In the genomic region with DNA sequence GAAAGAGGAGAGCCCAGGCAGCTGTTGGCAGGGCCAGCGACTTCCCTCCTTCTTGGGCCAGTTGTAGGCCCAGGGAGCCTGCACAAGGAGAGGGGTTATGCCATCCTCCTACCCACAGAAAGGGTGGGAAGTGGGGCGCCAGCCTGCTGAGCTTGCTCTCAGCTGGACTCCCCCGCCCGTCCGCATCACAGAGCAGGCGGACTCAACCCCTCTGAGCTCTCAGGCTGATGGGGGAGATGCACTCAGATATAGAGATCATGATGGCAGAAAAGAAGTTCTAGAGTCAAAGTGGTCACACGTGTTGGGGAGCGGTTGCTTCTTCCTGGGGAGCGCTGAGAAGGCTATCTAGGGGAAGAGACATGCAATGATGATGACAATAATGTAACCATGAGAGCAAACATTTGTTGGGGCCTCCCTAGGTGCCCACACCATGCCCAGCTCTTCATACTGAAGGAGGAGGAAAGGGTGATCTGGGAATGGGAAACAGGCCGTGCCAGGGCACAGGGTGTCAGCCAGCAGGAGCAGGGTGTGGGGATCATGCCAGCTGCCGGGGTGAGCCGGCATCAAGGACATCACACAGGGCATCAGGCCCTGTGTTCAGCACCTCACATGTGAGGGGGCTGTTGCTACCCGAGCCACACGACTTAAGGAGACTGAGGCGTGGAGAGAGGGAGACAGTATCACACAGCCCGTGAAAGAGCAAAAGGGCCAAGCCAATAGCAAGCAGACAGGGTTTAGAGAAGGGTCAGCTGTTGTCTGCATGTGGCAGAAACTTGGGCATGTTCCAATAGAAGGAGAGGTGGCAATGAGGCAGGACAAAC, we compare ENCODE assay signal across 16 cellular contexts. TPM values are rescaled to one million over a fixed set of nuclear protein-coding genes. Genes with fewer than 3 reads are reported as not detected.
A peak's percentile ranks its signal among the peaks of the same experiment; 100 is the strongest.
DNase-seq lines count a peak whose midpoint lies in the region; ATAC-seq and TF ChIP-seq lines count a peak whose summit lies in the region.
"Had no signal": no experiment of that assay in that cellular context is flagged by ENCODE, and none has a peak within 500 bp of the region (broad histone marks: within the 10 kb centered on the region; RNA-seq: fewer than 3 reads in every experiment).

No MANE protein-coding gene starts in this region.

- no peaks in the 10 kb centered on the region for H3K27me3 Mint-ChIP-seq in activated CD8-positive, alpha-beta memory T cell treated with anti-CD3 and anti-CD28 coated beads, Interleukin-2, amount 10 ng/mL, durations not matched to agents 7 days and 5 days
- no peaks in the 10 kb centered on the region for H3K27me3 Mint-ChIP-seq in activated T-helper 1 cell treated with anti-CD3 and anti-CD28 coated beads, Interleukin-12 subunit alpha, Interleukin-12 subunit beta, Interleukin-2, Interleukin-4 antibody, amounts not matched to agents 30 ng/mL and 10 ng/mL and 1 ng/mL, durations not matched to agents 14 hours and 24 hours and 36 hours (ENCODE audit: insufficient read depth)
- H3K27me3 Mint-ChIP-seq: natural killer cell treated with Interleukin-12 subunit alpha and Interleukin-12 subunit beta and Interleukin-15 and Interleukin-18, amount 100 ng/mL, for 72 hours had no signal

- peaks cover 24% of the 10 kb centered on the region for H3K4me1 Mint-ChIP-seq in activated CD8-positive, alpha-beta memory T cell treated with anti-CD3 and anti-CD28 coated beads, Interleukin-2, amount 10 ng/mL, durations not matched to agents 7 days and 5 days
- H3K4me1 Mint-ChIP-seq in activated T-helper 1 cell treated with anti-CD3 and anti-CD28 coated beads, Interleukin-12 subunit alpha, Interleukin-12 subunit beta, Interleukin-2, Interleukin-4 antibody, amounts not matched to agents 30 ng/mL and 10 ng/mL and 1 ng/mL, durations not matched to agents 14 hours and 24 hours and 36 hours (ENCODE audit: low read depth) = peaks cover 35% of the 10 kb centered on the region

- H3K4me1 ChIP-seq in heart right ventricle = peaks cover 0 to 26% (median 12%) of the 10 kb centered on the region in 9 donors
- H3K4me1 ChIP-seq in skeletal muscle tissue (ENCODE audit: control insufficient read depth in 3 of 3, insufficient read depth in 3 of 3, low read length in 3 of 3) = peaks cover 37 to 45% (median 43%) of the 10 kb centered on the region in 3 donors
- H3K4me1 ChIP-seq: left lung, right lobe of liver, vagina had no signal

- H3K36me3 Mint-ChIP-seq in activated CD8-positive, alpha-beta memory T cell treated with anti-CD3 and anti-CD28 coated beads, Interleukin-2, amount 10 ng/mL, durations not matched to agents 7 days and 5 days = peaks cover 6% of the 10 kb centered on the region
- H3K36me3 Mint-ChIP-seq in activated T-helper 1 cell treated with anti-CD3 and anti-CD28 coated beads, Interleukin-12 subunit alpha, Interleukin-12 subunit beta, Interleukin-2, Interleukin-4 antibody, amounts not matched to agents 30 ng/mL and 10 ng/mL and 1 ng/mL, durations not matched to agents 14 hours and 24 hours and 36 hours (ENCODE audit: low read depth) = peaks cover 16% of the 10 kb centered on the region
- H3K36me3 Mint-ChIP-seq: natural killer cell treated with Interleukin-12 subunit alpha and Interleukin-12 subunit beta and Interleukin-15 and Interleukin-18, amount 100 ng/mL, for 72 hours had no signal

- H3K27ac ChIP-seq in heart right ventricle (peak overlapping the region in 5 of 10 donors; percentile 9 to 51 (median 35)), skeletal muscle tissue (ENCODE audit: low read depth, low read length) (peak overlapping the region; percentile 79)
- H3K27ac ChIP-seq: coronary artery, hepatocyte, left lung, right lobe of liver, vagina had no signal

- H3K36me3 ChIP-seq in heart right ventricle = peaks cover 0 to 13% (median 0%) of the 10 kb centered on the region in 9 donors
- peaks cover 3 to 13% (median 9%) of the 10 kb centered on the region in 3 donors for H3K36me3 ChIP-seq in skeletal muscle tissue (ENCODE audit: control insufficient read depth in 3 of 3, insufficient read depth in 3 of 3, low read length in 3 of 3)
- H3K36me3 ChIP-seq: left lung, right lobe of liver had no signal

- H3K4me3 Mint-ChIP-seq in activated CD8-positive, alpha-beta memory T cell treated with anti-CD3 and anti-CD28 coated beads, Interleukin-2, amount 10 ng/mL, durations not matched to agents 7 days and 5 days = no peak overlapping the region
- H3K4me3 Mint-ChIP-seq in activated T-helper 1 cell treated with anti-CD3 and anti-CD28 coated beads, Interleukin-12 subunit alpha, Interleukin-12 subunit beta, Interleukin-2, Interleukin-4 antibody, amounts not matched to agents 30 ng/mL and 10 ng/mL and 1 ng/mL, durations not matched to agents 14 hours and 24 hours and 36 hours = peak overlapping the region; percentile 43
- H3K4me3 Mint-ChIP-seq: natural killer cell treated with Interleukin-12 subunit alpha and Interleukin-12 subunit beta and Interleukin-15 and Interleukin-18, amount 100 ng/mL, for 72 hours had no signal

- no peak for TF ChIP-seq CTCF in heart right ventricle (IDR thresholded peaks at IDR 0.05)
- no peak for TF ChIP-seq CTCF in GM10248 (IDR thresholded peaks at IDR 0.05; ENCODE audit: control extremely low read depth, extremely low read depth, low read depth, missing control alignments)

- H3K9me3 ChIP-seq in heart right ventricle = no peaks in the 10 kb centered on the region
- H3K9me3 ChIP-seq in skeletal muscle tissue (ENCODE audit: control insufficient read depth in 3 of 3, low read length in 3 of 3) = no peaks in the 10 kb centered on the region
- H3K9me3 ChIP-seq: left lung, right lobe of liver, vagina had no signal

- H3K4me3 ChIP-seq in heart right ventricle (no peak overlapping the region), skeletal muscle tissue (ENCODE audit: low read length in 3 of 3) (peak overlapping the region in 2 of 3 donors; percentile 32 to 45)
- H3K4me3 ChIP-seq: coronary artery, hepatocyte, left lung, right lobe of liver, vagina had no signal

- peak overlapping the region; percentile 38 to 57 (median 45) for H3K9ac ChIP-seq in skeletal muscle tissue (ENCODE audit: low read depth in 1 of 3, low read length in 3 of 3)

- POLR2A ChIA-PET in GM10248 (lab: Yijun Ruan, JAX) = interaction anchor here (0.7 kb wide), 1 partner anchor 1770 kb away, joined by 5 read pairs; no protein-coding TSS in a partner anchor

- CTCF ChIA-PET in activated CD8-positive, alpha-beta memory T cell treated with anti-CD3 and anti-CD28 coated beads, Interleukin-2, amount 10 ng/mL, durations not matched to agents 7 days and 5 days (lab: Charles Lee) = interaction anchor here (1.2 to 3.5 kb wide), 3 partner anchors 9 to 112 kb away, joined by 3 to 15 read pairs (median 10); no protein-coding TSS in a partner anchor
- CTCF ChIA-PET in GM10248 (lab: Yijun Ruan, JAX) = interaction anchor here (0.9 to 9.7 kb wide), 4 partner anchors 8 to 120 kb away, joined by 3 to 67 read pairs (median 4); a partner anchor contains a TSS

- peak overlapping the region; percentile 45 for H3K27ac Mint-ChIP-seq in activated CD8-positive, alpha-beta memory T cell treated with anti-CD3 and anti-CD28 coated beads, Interleukin-2, amount 10 ng/mL, durations not matched to agents 7 days and 5 days
- peak overlapping the region; percentile 93 for H3K27ac Mint-ChIP-seq in activated T-helper 1 cell treated with anti-CD3 and anti-CD28 coated beads, Interleukin-12 subunit alpha, Interleukin-12 subunit beta, Interleukin-2, Interleukin-4 antibody, amounts not matched to agents 30 ng/mL and 10 ng/mL and 1 ng/mL, durations not matched to agents 14 hours and 24 hours and 36 hours
- H3K27ac Mint-ChIP-seq: natural killer cell treated with Interleukin-12 subunit alpha and Interleukin-12 subunit beta and Interleukin-15 and Interleukin-18, amount 100 ng/mL, for 72 hours had no signal

- H3K27me3 ChIP-seq in heart right ventricle (no peaks in the 10 kb centered on the region), skeletal muscle tissue (ENCODE audit: control insufficient read depth in 3 of 3, insufficient read depth in 3 of 3, low read length in 3 of 3) (no peaks in the 10 kb centered on the region)
- H3K27me3 ChIP-seq: hepatocyte, left lung, right lobe of liver, vagina had no signal

- DNase-seq in activated CD8-positive, alpha-beta memory T cell treated with anti-CD3 and anti-CD28 coated beads, Interleukin-2, amount 10 ng/mL, durations not matched to agents 7 days and 5 days = no peak
- DNase-seq in activated CD8-positive, alpha-beta memory T cell treated with anti-CD3 and anti-CD28 coated beads, Interleukin-2, amount 50 U/mL, for 4 hours = no peak
- no peak for DNase-seq in activated T-helper 1 cell treated with anti-CD3 and anti-CD28 coated beads, Interleukin-12 subunit alpha, Interleukin-12 subunit beta, Interleukin-2, Interleukin-4 antibody, amounts not matched to agents 30 ng/mL and 10 ng/mL and 1 ng/mL, durations not matched to agents 14 hours and 24 hours and 36 hours (ENCODE audit: low spot score)
- peak in 1 of 2 donors; percentile 62 for DNase-seq in heart right ventricle
- no peak for DNase-seq in GM10248 (ENCODE audit: extremely low spot score)
- DNase-seq in GDM1 (lab: John Stamatoyannopoulos, UW) = no peak
- DNase-seq: GF-D8, left lung, NCI-H1048, right lobe of liver had no signal

- H3K9me3 Mint-ChIP-seq in activated CD8-positive, alpha-beta memory T cell treated with anti-CD3 and anti-CD28 coated beads, Interleukin-2, amount 10 ng/mL, durations not matched to agents 7 days and 5 days (ENCODE audit: low read depth) = no peaks in the 10 kb centered on the region
- H3K9me3 Mint-ChIP-seq in activated T-helper 1 cell treated with anti-CD3 and anti-CD28 coated beads, Interleukin-12 subunit alpha, Interleukin-12 subunit beta, Interleukin-2, Interleukin-4 antibody, amounts not matched to agents 30 ng/mL and 10 ng/mL and 1 ng/mL, durations not matched to agents 14 hours and 24 hours and 36 hours = no peaks in the 10 kb centered on the region
- H3K9me3 Mint-ChIP-seq: natural killer cell treated with Interleukin-12 subunit alpha and Interleukin-12 subunit beta and Interleukin-15 and Interleukin-18, amount 100 ng/mL, for 72 hours had no signal

- intact Hi-C loops in activated T-helper 1 cell treated with anti-CD3 and anti-CD28 coated beads, Interleukin-12 subunit alpha, Interleukin-12 subunit beta, Interleukin-2, Interleukin-4 antibody, amounts not matched to agents 30 ng/mL and 10 ng/mL and 1 ng/mL, durations not matched to agents 14 hours and 24 hours and 36 hours (cut with micrococcal nuclease) = loop anchor here (5.0 kb wide), 1 partner anchor 64 kb away; no protein-coding TSS in a partner anchor
- intact Hi-C loops in heart right ventricle (cut with DNase I) = loop anchor here in 1 of 10 donors (10.0 kb wide), 1 partner anchor 262 kb away; no protein-coding TSS in a partner anchor

- no peak for ATAC-seq in activated CD8-positive, alpha-beta memory T cell treated with anti-CD3 and anti-CD28 coated beads, Interleukin-2, amount 10 ng/mL, durations not matched to agents 7 days and 5 days
- ATAC-seq in heart right ventricle (peak; percentile 27 to 79 (median 66)), HG03460 (IDR thresholded peaks at IDR 0.05; ENCODE audit: unreplicated experiment) (no peak)
- ATAC-seq: left lung had no signal

- 72 to 79% methylated on average over 16 of the region's 16 CpGs for WGBS in heart right ventricle, 2 donors

RNA-seq across cellular contexts. Expression of a gene that starts 7.7 kb away (rescaled TPM):
- 1 to 10 TPM; 3.8 to 5.0 TPM for total RNA-seq in activated CD8-positive, alpha-beta memory T cell treated with anti-CD3 and anti-CD28 coated beads, Interleukin-2, amount 10 ng/mL, durations not matched to agents 7 days and 5 days
- total RNA-seq in activated T-helper 1 cell treated with anti-CD3 and anti-CD28 coated beads, Interleukin-12 subunit alpha, Interleukin-12 subunit beta, Interleukin-2, Interleukin-4 antibody, amounts not matched to agents 30 ng/mL and 10 ng/mL and 1 ng/mL, durations not matched to agents 14 hours and 24 hours and 36 hours = 8.2 and 8.3 TPM in 2 replicates
- 1 to 10 TPM; 1.8 to 6.0 (median 3.1) TPM for total RNA-seq in heart right ventricle
- polyA plus RNA-seq in heart right ventricle = 1 to 10 TPM; 3.3 to 3.8 TPM
- total RNA-seq in skeletal muscle tissue = 2.1 TPM

RNA-seq across cellular contexts. Expression of a gene that starts 24.4 kb away (rescaled TPM):
- total RNA-seq in activated CD8-positive, alpha-beta memory T cell treated with anti-CD3 and anti-CD28 coated beads, Interleukin-2, amount 10 ng/mL, durations not matched to agents 7 days and 5 days = 10 to 100 TPM in 1 of 2 experiments, 1 to 10 TPM in 1; 9.2 to 11.6 TPM
- total RNA-seq in activated T-helper 1 cell treated with anti-CD3 and anti-CD28 coated beads, Interleukin-12 subunit alpha, Interleukin-12 subunit beta, Interleukin-2, Interleukin-4 antibody, amounts not matched to agents 30 ng/mL and 10 ng/mL and 1 ng/mL, durations not matched to agents 14 hours and 24 hours and 36 hours = 9.6 and 9.8 TPM in 2 replicates
- total RNA-seq in heart right ventricle = 1 to 10 TPM; 1.5 to 6.3 (median 2.8) TPM
- 1 to 10 TPM; 1.6 to 2.3 TPM for polyA plus RNA-seq in heart right ventricle
- total RNA-seq in skeletal muscle tissue = 1.0 TPM

RNA-seq across cellular contexts. Expression of a gene that starts 36.3 kb away (rescaled TPM):
- under 1 TPM; 0.19 to 0.41 TPM for total RNA-seq in activated CD8-positive, alpha-beta memory T cell treated with anti-CD3 and anti-CD28 coated beads, Interleukin-2, amount 10 ng/mL, durations not matched to agents 7 days and 5 days
- 0.23 and 0.34 TPM in 2 replicates for total RNA-seq in activated T-helper 1 cell treated with anti-CD3 and anti-CD28 coated beads, Interleukin-12 subunit alpha, Interleukin-12 subunit beta, Interleukin-2, Interleukin-4 antibody, amounts not matched to agents 30 ng/mL and 10 ng/mL and 1 ng/mL, durations not matched to agents 14 hours and 24 hours and 36 hours
- total RNA-seq in heart right ventricle (10 to 100 TPM in 9 of 10 donors, 1 to 10 TPM in 1; 8.9 to 46.8 (median 14.8) TPM), skeletal muscle tissue (5.2 TPM)
- 10 to 100 TPM; 11.7 to 17.4 TPM for polyA plus RNA-seq in heart right ventricle

RNA-seq across cellular contexts. Expression of a gene that starts 51.4 kb away (rescaled TPM):
- total RNA-seq in activated CD8-positive, alpha-beta memory T cell treated with anti-CD3 and anti-CD28 coated beads, Interleukin-2, amount 10 ng/mL, durations not matched to agents 7 days and 5 days = 1 to 10 TPM; 1.7 to 4.3 TPM
- 1.6 and 1.9 TPM in 2 replicates for total RNA-seq in activated T-helper 1 cell treated with anti-CD3 and anti-CD28 coated beads, Interleukin-12 subunit alpha, Interleukin-12 subunit beta, Interleukin-2, Interleukin-4 antibody, amounts not matched to agents 30 ng/mL and 10 ng/mL and 1 ng/mL, durations not matched to agents 14 hours and 24 hours and 36 hours
- total RNA-seq in heart right ventricle = 10 to 100 TPM in 8 of 10 donors, 1 to 10 TPM in 2; 6.7 to 20.1 (median 14.9) TPM
- 1 to 10 TPM in 1 of 2 donors, under 1 TPM in 1; 0.84 to 5.0 TPM for polyA plus RNA-seq in heart right ventricle
- 4.7 TPM for total RNA-seq in skeletal muscle tissue

RNA-seq across cellular contexts. Expression of a gene that starts 51.6 kb away (rescaled TPM):
- total RNA-seq in activated CD8-positive, alpha-beta memory T cell treated with anti-CD3 and anti-CD28 coated beads, Interleukin-2, amount 10 ng/mL, durations not matched to agents 7 days and 5 days = 10 to 100 TPM; 56.2 to 91.5 TPM
- 168 and 169 TPM in 2 replicates for total RNA-seq in activated T-helper 1 cell treated with anti-CD3 and anti-CD28 coated beads, Interleukin-12 subunit alpha, Interleukin-12 subunit beta, Interleukin-2, Interleukin-4 antibody, amounts not matched to agents 30 ng/mL and 10 ng/mL and 1 ng/mL, durations not matched to agents 14 hours and 24 hours and 36 hours
- total RNA-seq in heart right ventricle = 10 to 100 TPM; 16.3 to 31.3 (median 24.5) TPM
- 10 to 100 TPM; 26.2 to 51.7 TPM for polyA plus RNA-seq in heart right ventricle
- total RNA-seq in skeletal muscle tissue = 43.3 TPM

Comparison
In these comparisons a context has a peak if more than half of its experiments do, and no peak if none do; other contexts are left out.
1. ATAC-seq: peak in heart right ventricle (8 of 8); none in activated CD8-positive, alpha-beta memory T cell treated with anti-CD3 and anti-CD28 coated beads, Interleukin-2, amount 10 ng/mL, durations not matched to agents 7 days and 5 days (single experiment) and HG03460 (single experiment).
2. H3K4me3 ChIP-seq: peak in skeletal muscle tissue (2 of 3); none in heart right ventricle (0 of 10).